Comparison of ENCODE assay signal across 25 cellular contexts in the genomic region with DNA sequence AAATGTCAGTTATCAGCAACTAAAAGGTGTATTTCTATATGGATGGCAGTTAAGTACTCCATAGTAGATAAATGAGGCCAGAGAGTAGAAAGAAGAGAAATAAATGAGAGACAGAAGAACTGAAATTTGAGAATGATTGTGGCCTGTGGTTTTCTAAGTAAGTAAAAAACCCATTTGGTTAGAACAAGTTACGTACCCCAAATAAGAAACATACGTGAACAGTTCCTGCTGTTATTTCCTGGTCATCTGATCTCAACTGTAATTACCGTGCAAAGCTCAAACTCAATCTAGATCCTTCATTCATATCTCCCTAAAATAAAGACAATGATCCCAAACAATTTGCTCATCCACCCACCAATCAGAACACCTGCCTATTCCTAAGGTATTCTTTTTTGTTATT.
A peak's percentile ranks its signal among the peaks of the same experiment; 100 is the strongest.
DNase-seq lines count a peak whose midpoint lies in the region; ATAC-seq and TF ChIP-seq lines count a peak whose summit lies in the region.
"Had no signal": no experiment of that assay in that cellular context is flagged by ENCODE, and none has a peak within 500 bp of the region (broad histone marks: within the 10 kb centered on the region; RNA-seq: fewer than 3 reads in every experiment).

No MANE protein-coding gene starts in this region.

- H3K27ac ChIP-seq in SU-DHL-6 (ENCODE audit: low read depth, low read length), result 0 out of 2 replicates have a peak overlapping the region, but pooled peaks have one; percentile 24
- peak overlapping the region; percentile 4 for H3K27ac ChIP-seq in hepatocyte
- H3K27ac ChIP-seq in CD8-positive, alpha-beta T cell (ENCODE audit: low read depth, low read length), result no peak overlapping the region
- H3K27ac ChIP-seq: C4-2B, cardiac muscle cell, gastroesophageal sphincter, right atrium auricular region, stomach, tibial nerve had no signal

- intact Hi-C loops in CD8-positive, alpha-beta T cell (cut with DNase I, micrococcal nuclease), result no loop called here

- H4K20me1 ChIP-seq in SU-DHL-6 (ENCODE audit: low read depth, low read length) (no peaks in the 10 kb centered on the region), hepatocyte (ENCODE audit: insufficient read depth, poor library complexity, severe bottlenecking) (no peaks in the 10 kb centered on the region)

- H3K4me3 ChIP-seq in AG10803 (ENCODE audit: low read length), result no peak overlapping the region
- H3K4me3 ChIP-seq in SU-DHL-6 (ENCODE audit: insufficient read depth, low read length, poor library complexity, severe bottlenecking), result no peak overlapping the region
- no peak overlapping the region for H3K4me3 ChIP-seq in hepatocyte
- no peak overlapping the region for H3K4me3 ChIP-seq in CD8-positive, alpha-beta T cell (ENCODE audit: low read depth, low read length)
- H3K4me3 ChIP-seq: cardiac muscle cell, gastroesophageal sphincter, MG63, right atrium auricular region, stomach, tibial nerve had no signal

- no peak overlapping the region for H3K4me2 ChIP-seq in SU-DHL-6 (ENCODE audit: low read depth, low read length, poor library complexity, severe bottlenecking)
- no peak overlapping the region for H3K4me2 ChIP-seq in hepatocyte

- H3K27ac Mint-ChIP-seq in CD8-positive, alpha-beta T cell, result no peak overlapping the region
- H3K27ac Mint-ChIP-seq: memory B cell; naive B cell; T-helper 1 cell treated with Interleukin-12 subunit alpha and Interleukin-12 subunit beta and Interleukin-4 antibody, amounts not matched to agents 30 μg/mL and 1 μg/mL, for 36 hours had no signal

- no peaks in the 10 kb centered on the region for H3K9me2 ChIP-seq in SU-DHL-6 (replicated peaks; ENCODE audit: insufficient read depth, low read length)
- no peaks in the 10 kb centered on the region for H3K9me2 ChIP-seq in hepatocyte (replicated peaks; ENCODE audit: insufficient read depth)

- H3K9ac ChIP-seq in SU-DHL-6 (ENCODE audit: low read length), result no peak overlapping the region

- 51% methylated on average over 3 of the region's 3 CpGs for WGBS in hepatocyte (ENCODE audit: low lambda C conversion rate, missing lambda C conversion rate)

- H3K36me3 ChIP-seq in SU-DHL-6 (ENCODE audit: low read length) (no peaks in the 10 kb centered on the region), hepatocyte (replicated peaks; ENCODE audit: insufficient read depth, low read depth) (no peaks in the 10 kb centered on the region)
- H3K36me3 ChIP-seq in CD8-positive, alpha-beta T cell (ENCODE audit: insufficient read depth, low read length), result no peaks in the 10 kb centered on the region
- H3K36me3 ChIP-seq: cardiac muscle cell, gastroesophageal sphincter, right atrium auricular region, stomach, tibial nerve had no signal

- no peaks in the 10 kb centered on the region for H3K79me2 ChIP-seq in SU-DHL-6 (ENCODE audit: insufficient read depth, low read length)
- no peaks in the 10 kb centered on the region for H3K79me2 ChIP-seq in hepatocyte

- no peak overlapping the region for H3K4me3 Mint-ChIP-seq in CD8-positive, alpha-beta T cell
- H3K4me3 Mint-ChIP-seq: H9; memory B cell; naive B cell; T-helper 1 cell treated with Interleukin-12 subunit alpha and Interleukin-12 subunit beta and Interleukin-4 antibody, amounts not matched to agents 30 μg/mL and 1 μg/mL, for 36 hours had no signal

- ATAC-seq in CD8-positive, alpha-beta T cell, result no peak
- ATAC-seq: gastroesophageal sphincter, PC-3 had no signal

- no peaks in the 10 kb centered on the region for H3K36me3 Mint-ChIP-seq in CD8-positive, alpha-beta T cell
- H3K36me3 Mint-ChIP-seq: memory B cell, naive B cell had no signal

- no peaks in the 10 kb centered on the region for H3K27me3 Mint-ChIP-seq in CD8-positive, alpha-beta T cell (ENCODE audit: low read depth)
- H3K27me3 Mint-ChIP-seq: memory B cell, naive B cell had no signal

- POLR2A ChIA-PET in CD8-positive, alpha-beta T cell (lab: Charles Lee), result no interaction called here

- no peaks in the 10 kb centered on the region for H3F3A ChIP-seq in SU-DHL-6 (ENCODE audit: insufficient read depth)

- H3K9me3 Mint-ChIP-seq in CD8-positive, alpha-beta T cell, result peaks cover 6% of the 10 kb centered on the region
- H3K9me3 Mint-ChIP-seq: memory B cell had no signal

- H3K4me1 Mint-ChIP-seq in CD8-positive, alpha-beta T cell (ENCODE audit: low read depth), result no peaks in the 10 kb centered on the region
- H3K4me1 Mint-ChIP-seq: memory B cell, naive B cell had no signal

- peak; percentile 48 for DNase-seq in AG10803 (ENCODE audit: low read depth)
- peak; percentile 11 to 21 for DNase-seq in Kasumi-1 (lab: John Stamatoyannopoulos, UW)
- no peak for DNase-seq in hepatocyte (ENCODE audit: low spot score)
- no peak for DNase-seq in CD8-positive, alpha-beta T cell
- DNase-seq in 8988T, result no peak
- DNase-seq in hepatic stellate cell (ENCODE audit: low spot score), result no peak
- no peak for DNase-seq in NCI-H1417 treated with DMSO at 0.1 percent for 48 hours (lab: John Stamatoyannopoulos, UW)
- DNase-seq: activated naive CD4-positive, alpha-beta T cell; activated T-cell treated with anti-CD3 and anti-CD28 coated beads, Interleukin-2, amount 50 U/mL, for 1 hour; H9; kidney; naive B cell; PC-3; SHP77; stimulated activated CD4-positive, alpha-beta T cell treated with anti-CD3 and anti-CD28 coated beads, Interleukin-15, amount 100 ng/mL, for 24 hours; stomach had no signal

- H3K4me1 ChIP-seq in hepatocyte (ENCODE audit: insufficient read depth), result peaks cover 30% of the 10 kb centered on the region
- no peaks in the 10 kb centered on the region for H3K4me1 ChIP-seq in CD8-positive, alpha-beta T cell (ENCODE audit: insufficient read depth, low read length)

- CTCF ChIA-PET in CD8-positive, alpha-beta T cell (lab: Charles Lee), result no interaction called here

- H3K9me3 ChIP-seq in SU-DHL-6 (ENCODE audit: insufficient read depth, low read length) (no peaks in the 10 kb centered on the region), hepatocyte (ENCODE audit: low read depth) (no peaks in the 10 kb centered on the region)
- no peaks in the 10 kb centered on the region for H3K9me3 ChIP-seq in CD8-positive, alpha-beta T cell (ENCODE audit: low read length)
- H3K9me3 ChIP-seq: gastroesophageal sphincter, MG63, right atrium auricular region, stomach, tibial nerve had no signal

- no peak for TF ChIP-seq CTCF in AG10803 (conservative IDR thresholded peaks at IDR 0.05; ENCODE audit: low read length)
- no peak for TF ChIP-seq CTCF in SU-DHL-6 (IDR thresholded peaks at IDR 0.05; ENCODE audit: insufficient read depth, low read length, poor library complexity, severe bottlenecking)
- no peak for TF ChIP-seq CTCF in hepatocyte (IDR thresholded peaks at IDR 0.05; ENCODE audit: poor library complexity)
- TF ChIP-seq CTCF in CD8-positive, alpha-beta T cell (IDR thresholded peaks at IDR 0.05), result no peak

- H3K27me3 ChIP-seq in SU-DHL-6 (ENCODE audit: low read length), result no peaks in the 10 kb centered on the region
- no peaks in the 10 kb centered on the region for H3K27me3 ChIP-seq in hepatocyte
- H3K27me3 ChIP-seq in CD8-positive, alpha-beta T cell (ENCODE audit: insufficient read depth, low read length), result no peaks in the 10 kb centered on the region
- H3K27me3 ChIP-seq: cardiac muscle cell, gastroesophageal sphincter, MG63, right atrium auricular region, stomach, tibial nerve had no signal

- H2AFZ ChIP-seq in SU-DHL-6 (ENCODE audit: low read depth, low read length, severe bottlenecking) (no peak overlapping the region), hepatocyte (no peak overlapping the region)

Comparison
In these comparisons a context has a peak if more than half of its experiments do, and no peak if none do; other contexts are left out.
1. DNase-seq: peak in AG10803 (single experiment) and Kasumi-1 (2 of 2); none in hepatocyte (single experiment), CD8-positive, alpha-beta T cell (0 of 7), 8988T (single experiment), hepatic stellate cell (single experiment) and NCI-H1417 treated with DMSO at 0.1 percent for 48 hours (single experiment).